Comparison of ENCODE assay signal across 17 cellular contexts in the genomic region with DNA sequence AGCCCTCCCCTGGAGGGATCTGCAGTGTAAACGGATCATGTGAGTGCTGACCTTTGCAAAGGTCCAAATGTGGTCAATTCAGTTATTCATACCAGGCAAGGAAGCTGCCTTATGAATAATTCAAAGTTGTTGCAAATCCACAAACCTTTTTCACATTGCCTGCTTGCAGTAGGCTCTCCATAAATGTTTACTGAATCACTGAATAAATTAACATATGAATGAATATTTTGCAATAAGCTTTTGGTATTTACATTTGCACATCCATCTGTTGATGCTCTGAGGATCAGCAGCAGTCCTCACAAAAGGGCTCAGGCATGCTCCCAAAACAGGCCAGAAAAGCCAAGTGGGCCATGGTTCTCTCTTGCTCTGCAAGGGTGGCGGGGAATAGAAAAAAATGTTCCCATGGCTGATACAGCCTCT.
DNase-seq lines count a peak whose midpoint lies in the region; ATAC-seq and TF ChIP-seq lines count a peak whose summit lies in the region.
"Had no signal": no experiment of that assay in that cellular context is flagged by ENCODE, and none has a peak within 500 bp of the region (broad histone marks: within the 10 kb centered on the region; RNA-seq: fewer than 3 reads in every experiment).

No MANE protein-coding gene starts in this region.

- no peaks in the 10 kb centered on the region for H3K27me3 ChIP-seq in lower lobe of right lung (ENCODE audit: low read depth)

- no peak for ATAC-seq in lower lobe of right lung
- ATAC-seq: GM23338 had no signal

- DNase-seq in AG10803 (ENCODE audit: low read depth) (peak; percentile 55), M059J (ENCODE audit: low read depth) (peak; percentile 74), astrocyte of the spinal cord (ENCODE audit: low read depth, low spot score) (peak; percentile 28), iris pigment epithelial cell (ENCODE audit: low read depth) (peak; percentile 31), lower lobe of right lung (no peak), activated gamma-delta T cell treated with Interleukin-2 at 50 U/mL for 16 hours (no peak), NCI-H2107 (lab: John Stamatoyannopoulos, UW) (no peak)
- DNase-seq in activated CD8-positive, alpha-beta memory T cell treated with anti-CD3 and anti-CD28 coated beads, Interleukin-2, amount 50 U/mL, for 4 hours, result no peak
- DNase-seq: DMS79 treated with DMSO at 0.1 percent for 48 hours; KBM-7; NCI-H1048; NCI-H2081 treated with DMSO at 0.1 percent for 48 hours; NCI-H226; NCI-H69; NK-92 treated with Interleukin-12 subunit alpha and Interleukin-12 subunit beta, amount 100 ng/mL, for 24 hours; OCI-M1 had no signal

- intact Hi-C loops in lower lobe of right lung (cut with DNase I), result no loop called here

- H3K9me3 ChIP-seq in lower lobe of right lung, result no peaks in the 10 kb centered on the region

- H3K4me1 ChIP-seq in lower lobe of right lung, result peaks cover 19% of the 10 kb centered on the region

- no peaks in the 10 kb centered on the region for H3K36me3 ChIP-seq in lower lobe of right lung

- H3K27ac ChIP-seq in lower lobe of right lung, result no peak overlapping the region

- no peak for TF ChIP-seq CTCF in AG10803 (conservative IDR thresholded peaks at IDR 0.05; ENCODE audit: low read length)
- no peak for TF ChIP-seq CTCF in astrocyte of the spinal cord (IDR thresholded peaks at IDR 0.05; ENCODE audit: low read depth, low read length)
- no peak for TF ChIP-seq CTCF in lower lobe of right lung (IDR thresholded peaks at IDR 0.05)

- no peak overlapping the region for H3K4me3 ChIP-seq in AG10803 (ENCODE audit: low read length)
- H3K4me3 ChIP-seq in astrocyte of the spinal cord (ENCODE audit: low read depth, low read length), result no peak overlapping the region
- H3K4me3 ChIP-seq in lower lobe of right lung, result no peak overlapping the region
- H3K4me3 ChIP-seq: GM23338 had no signal

- in situ Hi-C loops in astrocyte of the spinal cord (cut with HindIII; ENCODE audit: low sequenced_read_pairs), result no loop called here

Comparison
In these comparisons a context has a peak if more than half of its experiments do, and no peak if none do; other contexts are left out.
1. DNase-seq: peak in AG10803 (single experiment), M059J (single experiment), astrocyte of the spinal cord (single experiment) and iris pigment epithelial cell (single experiment); none in lower lobe of right lung (single experiment), activated CD8-positive, alpha-beta memory T cell treated with anti-CD3 and anti-CD28 coated beads, Interleukin-2, amount 50 U/mL, for 4 hours (single experiment), activated gamma-delta T cell treated with Interleukin-2 at 50 U/mL for 16 hours (single experiment) and NCI-H2107 (single experiment).